1 cellular context compared by ENCODE assay signal in the genomic region with DNA sequence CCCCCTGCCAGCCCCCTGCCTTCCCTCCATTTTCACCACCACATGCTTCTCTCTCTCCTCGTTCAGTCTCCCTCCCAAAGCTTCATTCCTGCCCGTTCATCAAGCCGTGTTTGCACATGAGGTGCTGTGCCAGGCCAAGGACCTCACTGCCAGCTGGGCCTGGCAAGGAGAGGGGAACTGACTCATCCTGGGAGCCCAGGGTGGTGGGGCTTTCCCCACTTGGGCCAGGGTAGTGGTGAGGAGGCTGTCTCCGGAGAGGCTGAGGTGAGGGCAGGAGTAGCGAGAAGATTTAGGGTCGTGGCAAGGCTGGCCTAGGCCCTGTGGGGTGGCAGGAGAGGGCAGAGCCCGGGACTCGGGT.
TF ChIP-seq lines count a peak whose summit lies in the region.

No MANE protein-coding gene starts in this region.

TF ChIP-seq in IMR-90, 13 proteins besides CTCF, POLR2A, EP300 and RAD21 (continued from another document):
- TF ChIP-seq, protein P1, sequence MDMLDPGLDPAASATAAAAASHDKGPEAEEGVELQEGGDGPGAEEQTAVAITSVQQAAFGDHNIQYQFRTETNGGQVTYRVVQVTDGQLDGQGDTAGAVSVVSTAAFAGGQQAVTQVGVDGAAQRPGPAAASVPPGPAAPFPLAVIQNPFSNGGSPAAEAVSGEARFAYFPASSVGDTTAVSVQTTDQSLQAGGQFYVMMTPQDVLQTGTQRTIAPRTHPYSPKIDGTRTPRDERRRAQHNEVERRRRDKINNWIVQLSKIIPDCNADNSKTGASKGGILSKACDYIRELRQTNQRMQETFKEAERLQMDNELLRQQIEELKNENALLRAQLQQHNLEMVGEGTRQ (IDR thresholded peaks at IDR 0.05; ENCODE audit: low read depth, low read length): no peak
- TF ChIP-seq RCOR1 (IDR thresholded peaks at IDR 0.05; ENCODE audit: insufficient replicate concordance, low read length): no peak
- no peak for TF ChIP-seq MAFK (IDR thresholded peaks at IDR 0.05; ENCODE audit: low read depth, low read length)
- TF ChIP-seq SMC3 (IDR thresholded peaks at IDR 0.05; ENCODE audit: low read depth, low read length): no peak
- TF ChIP-seq CHD1 (IDR thresholded peaks at IDR 0.05; ENCODE audit: low read depth, low read length): no peak
- no peak for TF ChIP-seq RFX5 (IDR thresholded peaks at IDR 0.05; ENCODE audit: low read depth, low read length)
- no peak for TF ChIP-seq FOS (IDR thresholded peaks at IDR 0.05; ENCODE audit: low read depth, low read length)
- TF ChIP-seq, protein P2, sequence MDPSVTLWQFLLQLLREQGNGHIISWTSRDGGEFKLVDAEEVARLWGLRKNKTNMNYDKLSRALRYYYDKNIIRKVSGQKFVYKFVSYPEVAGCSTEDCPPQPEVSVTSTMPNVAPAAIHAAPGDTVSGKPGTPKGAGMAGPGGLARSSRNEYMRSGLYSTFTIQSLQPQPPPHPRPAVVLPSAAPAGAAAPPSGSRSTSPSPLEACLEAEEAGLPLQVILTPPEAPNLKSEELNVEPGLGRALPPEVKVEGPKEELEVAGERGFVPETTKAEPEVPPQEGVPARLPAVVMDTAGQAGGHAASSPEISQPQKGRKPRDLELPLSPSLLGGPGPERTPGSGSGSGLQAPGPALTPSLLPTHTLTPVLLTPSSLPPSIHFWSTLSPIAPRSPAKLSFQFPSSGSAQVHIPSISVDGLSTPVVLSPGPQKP (IDR thresholded peaks at IDR 0.05; ENCODE audit: borderline replicate concordance, low read depth, low read length): no peak
- no peak for TF ChIP-seq NFE2L2 (IDR thresholded peaks at IDR 0.05; ENCODE audit: low read depth, low read length)
- no peak for TF ChIP-seq CEBPB (IDR thresholded peaks at IDR 0.05; ENCODE audit: low read depth, low read length)
- no peak for TF ChIP-seq MXI1 (IDR thresholded peaks at IDR 0.05; ENCODE audit: borderline replicate concordance, low read depth, low read length)
- no peak for TF ChIP-seq MAZ (IDR thresholded peaks at IDR 0.05; ENCODE audit: borderline replicate concordance, low read depth, low read length)
TF ChIP-seq in IMR-90: peak in this region for 0.
